11 cellular contexts compared by ENCODE assay signal in genomic region chr14:68924392-68925158, GRCh38. TPM values are rescaled to one million over a fixed set of nuclear protein-coding genes. Genes with fewer than 3 reads are reported as not detected.
DNase-seq lines count a peak whose midpoint lies in the region; ATAC-seq and TF ChIP-seq lines count a peak whose summit lies in the region.
"Had no signal": no experiment of that assay in that cellular context is flagged by ENCODE, and none has a peak within 500 bp of the region (broad histone marks: within the 10 kb centered on the region; RNA-seq: fewer than 3 reads in every experiment).

No MANE protein-coding gene starts in this region.

- peaks cover 29% of the 10 kb centered on the region for H3K79me1 ChIP-seq in trophoblast cell (ENCODE audit: low read length)

- CTCF ChIA-PET in WTC11 (lab: Charles Lee): interaction anchor here (0.5 to 6.3 kb wide), 5 partner anchors 13 to 81 kb away, joined by 3 to 48 read pairs (median 3); no protein-coding TSS in a partner anchor

- H3K36me3 Mint-ChIP-seq in WTC11: peaks cover 53% of the 10 kb centered on the region

- H3K14ac ChIP-seq in trophoblast cell (ENCODE audit: low read length): peak overlapping the region; percentile 9

- DNase-seq in EL: peak; percentile 77
- no peak for DNase-seq in WTC11 (ENCODE audit: low spot score)
- peak in 4 of 5 donors; percentile 51 to 73 (median 60) for DNase-seq in heart left ventricle
- DNase-seq in trophoblast cell: peak; percentile 95
- DNase-seq in middle frontal gyrus (ENCODE audit: extremely low spot score, low spot score): no peak
- DNase-seq in mesenteric fat pad (ENCODE audit: low spot score): no peak
- DNase-seq in DMS53 treated with DMSO at 0.1 percent for 48 hours (lab: John Stamatoyannopoulos, UW; ENCODE audit: unreplicated experiment): no peak
- DNase-seq: NCI-H524 treated with DMSO at 0.1 percent for 48 hours, T-helper 9 cell had no signal

- ATAC-seq in WTC11 (peak; percentile 14; the same call in 1 of the 2 replicates), heart left ventricle (peak; percentile 65 to 87 (median 74)), esophagus mucosa (no peak)
- ATAC-seq: K562 had no signal

- no peak overlapping the region for H3K23ac ChIP-seq in trophoblast cell (ENCODE audit: low read length)

- H2BK5ac ChIP-seq in trophoblast cell (ENCODE audit: low read depth, low read length, poor library complexity): peak overlapping the region; percentile 34

- intact Hi-C loops in heart left ventricle (cut with DNase I): loop anchor here in 1 of 10 donors (5.0 kb wide), 1 partner anchor 53 kb away; the partner anchor contains the start of gene ACTN1

- peaks cover 8% of the 10 kb centered on the region for H3K9me3 Mint-ChIP-seq in WTC11

- H2AK5ac ChIP-seq in trophoblast cell (ENCODE audit: low read length): peak overlapping the region; percentile 40

- H3K27me3 Mint-ChIP-seq in WTC11 (ENCODE audit: low read depth): no peaks in the 10 kb centered on the region

- no peak for TF ChIP-seq POLR2A in heart left ventricle (IDR thresholded peaks at IDR 0.05)

- H3K4me1 Mint-ChIP-seq in WTC11: peaks cover 37% of the 10 kb centered on the region

- no peak overlapping the region for H4K12ac ChIP-seq in trophoblast cell (ENCODE audit: low read depth, low read length)

- peak overlapping the region; percentile 90 for H3K27ac Mint-ChIP-seq in WTC11

- H3K9ac ChIP-seq in trophoblast cell (ENCODE audit: low read length): no peak overlapping the region

- peak overlapping the region; percentile 13 for H2BK120ac ChIP-seq in trophoblast cell (ENCODE audit: insufficient read depth, low read length, poor library complexity)

- peak overlapping the region; percentile 0 for H3K4ac ChIP-seq in trophoblast cell (ENCODE audit: low read depth, low read length)

- no peaks in the 10 kb centered on the region for H3K27me3 ChIP-seq in heart left ventricle
- H3K27me3 ChIP-seq in trophoblast cell (ENCODE audit: insufficient read depth, low read length): no peaks in the 10 kb centered on the region

- no peak overlapping the region for H3K4me2 ChIP-seq in trophoblast cell (ENCODE audit: low read length)

- peak overlapping the region; percentile 49 for H4K91ac ChIP-seq in trophoblast cell (ENCODE audit: low read depth, low read length)

- no peak overlapping the region for H3K4me3 Mint-ChIP-seq in WTC11

- peaks cover 29% of the 10 kb centered on the region for H3K79me2 ChIP-seq in trophoblast cell (ENCODE audit: control insufficient read depth, insufficient read depth, low read length, poor library complexity)

- peaks cover 0 to 51% (median 22%) of the 10 kb centered on the region in 9 donors for H3K36me3 ChIP-seq in heart left ventricle
- peaks cover 48 to 61% of the 10 kb centered on the region in 2 experiments for H3K36me3 ChIP-seq in trophoblast cell (ENCODE audit: control insufficient read depth in 1 of 2, insufficient read depth in 2 of 2, low read length in 2 of 2)

- H3K27ac ChIP-seq in heart left ventricle: peak overlapping the region in 11 of 12 donors; percentile 40 to 98 (median 73)
- peak overlapping the region; percentile 69 for H3K27ac ChIP-seq in trophoblast cell (ENCODE audit: low read depth, low read length)

- H2AFZ ChIP-seq in trophoblast cell (ENCODE audit: insufficient read depth, low read length, poor library complexity): no peak overlapping the region

- peak overlapping the region; percentile 0 for H2BK12ac ChIP-seq in trophoblast cell (ENCODE audit: low read length)

- TF ChIP-seq CTCF in WTC11 (IDR thresholded peaks at IDR 0.05) (no peak), heart left ventricle (IDR thresholded peaks at IDR 0.05) (no peak)

- no peak overlapping the region for H4K8ac ChIP-seq in trophoblast cell (ENCODE audit: low read depth, low read length)

- H3K4me3 ChIP-seq in heart left ventricle (no peak overlapping the region), trophoblast cell (ENCODE audit: low read depth, low read length) (no peak overlapping the region)
- H3K4me3 ChIP-seq: K562 had no signal

- H3K9me3 ChIP-seq in heart left ventricle (peaks cover 0 to 11% (median 0%) of the 10 kb centered on the region in 12 donors), trophoblast cell (ENCODE audit: insufficient read depth, low read depth, low read length) (peaks cover 8% of the 10 kb centered on the region)

- POLR2A ChIA-PET in WTC11 (lab: Charles Lee): interaction anchor here (1.1 to 1.4 kb wide), 2 partner anchors 53 to 56 kb away, joined by 3 to 4 read pairs; no protein-coding TSS in a partner anchor

- H3K18ac ChIP-seq in trophoblast cell (ENCODE audit: low read length): peak overlapping the region; percentile 26

- WGBS in heart left ventricle, 4 donors: 50 to 65% (median 61%) methylated on average over 9 of the region's 9 CpGs
- no CpG with 5 or more reads among the region's 9 CpGs for WGBS in trophoblast cell (ENCODE audit: extremely low coverage, insufficient coverage, insufficient read length)

- H3K4me1 ChIP-seq in heart left ventricle (peaks cover 7 to 72% (median 47%) of the 10 kb centered on the region in 12 donors), trophoblast cell (ENCODE audit: control insufficient read depth in 1 of 2, insufficient read depth in 2 of 2, low read length in 2 of 2) (peaks cover 39 to 43% of the 10 kb centered on the region in 2 experiments)

TF ChIP-seq in WTC11, 78 proteins besides CTCF, POLR2A, EP300 and RAD21:
- TF ChIP-seq ZMAT4 (CRISPR knock-in tag; IDR thresholded peaks at IDR 0.05): no peak
- no peak for TF ChIP-seq FOXP1 (CRISPR knock-in tag; IDR thresholded peaks at IDR 0.05; ENCODE audit: borderline replicate concordance)

RNA-seq across cellular contexts. Expression of gene ACTN1, which starts 54.5 kb away (rescaled TPM):
- total RNA-seq in WTC11 (2021) (196 to 198 TPM (median 197 TPM) in 3 replicates), heart left ventricle (100 to 1,000 TPM in 6 of 9 donors, 10 to 100 TPM in 3; 63.6 to 252 (median 110) TPM), esophagus mucosa (117 TPM), mesenteric fat pad (215 TPM)
- 10 to 100 TPM; 48.4 to 88.2 TPM for polyA plus RNA-seq in heart left ventricle
- polyA plus RNA-seq in trophoblast cell (2013): 427 and 440 TPM in 2 replicates

Comparison
In these comparisons a context has a peak if more than half of its experiments do, and no peak if none do; other contexts are left out.
1. DNase-seq: peak in EL (single experiment), heart left ventricle (4 of 5) and trophoblast cell (2 of 2); none in WTC11 (single experiment), middle frontal gyrus (single experiment), mesenteric fat pad (single experiment) and DMS53 treated with DMSO at 0.1 percent for 48 hours (single experiment).